9 cellular contexts compared by ENCODE assay signal in the genomic region with DNA sequence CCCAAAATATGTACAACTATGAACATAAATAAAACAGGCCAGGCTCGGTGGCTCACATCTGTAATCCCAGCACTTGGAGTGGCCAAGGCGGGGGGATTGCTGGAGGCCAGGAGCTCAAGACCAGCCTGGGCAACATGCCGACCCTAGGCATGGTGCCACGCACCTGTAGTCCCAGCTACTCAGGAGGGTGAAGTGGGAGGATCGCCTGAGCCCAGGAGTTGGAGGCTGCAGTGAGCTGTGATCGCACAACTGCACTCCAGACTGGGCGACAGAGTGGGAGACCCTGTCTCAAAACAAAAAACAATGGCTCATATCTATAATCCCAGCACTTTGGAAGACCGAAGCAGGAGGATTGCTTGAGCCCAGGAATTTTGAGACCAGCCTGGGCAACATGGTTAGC. TPM values are rescaled to one million over a fixed set of nuclear protein-coding genes. Genes with fewer than 3 reads are reported as not detected.
DNase-seq lines count a peak whose midpoint lies in the region; ATAC-seq, FAIRE-seq and TF ChIP-seq lines count a peak whose summit lies in the region.
"Had no signal": no experiment of that assay in that cellular context is flagged by ENCODE, and none has a peak within 500 bp of the region (broad histone marks: within the 10 kb centered on the region; RNA-seq: fewer than 3 reads in every experiment).

No MANE protein-coding gene starts in this region.

- peak overlapping the region; percentile 85 for H3K9ac ChIP-seq in HepG2 (ENCODE audit: insufficient read depth, low read depth, low read length)
- H3K9ac ChIP-seq in kidney (ENCODE audit: low read length in 2 of 2), result no peak overlapping the region

- in situ Hi-C loops in HepG2 (cut with HindIII; ENCODE audit: extremely low pct_ligation_motif_present, low pct_unique_long_range_greater_than_20kb), result no loop called here

- no peak for FAIRE-seq in HepG2 (lab: Jason Lieb, UNC)
- no peak for FAIRE-seq in RCC 7860 (lab: Jason Lieb, UNC)
- no peak for FAIRE-seq in kidney (lab: Jason Lieb, UNC)

- no TSS peak for BruUV-seq in HepG2 (replicated peaks; lab: Mats Ljungman, UMichigan)

- DNase-seq in HepG2 (ENCODE audit: low spot score), result no peak
- no peak for DNase-seq in right lobe of liver
- no peak for DNase-seq in hepatocyte (ENCODE audit: low spot score)
- no peak for DNase-seq in testis
- no peak for DNase-seq in RCC 7860 (ENCODE audit: low spot score)
- DNase-seq in kidney, result no peak
- DNase-seq: NCI-H2107 had no signal

- WGBS in HepG2 (ENCODE audit: low lambda C conversion rate), result 75% methylated on average over 8 of the region's 8 CpGs
- WGBS in right lobe of liver (ENCODE audit: insufficient coverage, low coverage, low lambda C conversion rate, missing lambda C conversion rate), result 91% methylated on average over 5 of the region's 8 CpGs
- WGBS in hepatocyte (ENCODE audit: low lambda C conversion rate, missing lambda C conversion rate), result 86% methylated on average over 8 of the region's 8 CpGs
- WGBS in testis, 2 donors, result 67 to 78% methylated on average over 5 to 8 of the region's 8 CpGs

- H3K4me2 ChIP-seq in HepG2 (ENCODE audit: low read depth, low read length), result peak overlapping the region; percentile 91
- H3K4me2 ChIP-seq in hepatocyte, result peak overlapping the region; percentile 93

- TF ChIP-seq POLR2A in HepG2 (IDR thresholded peaks at IDR 0.05; ENCODE audit: insufficient read depth in 1 of 2, low read depth in 2 of 2, low read length in 2 of 2) (no peak), right lobe of liver (IDR thresholded peaks at IDR 0.05) (no peak), testis (IDR thresholded peaks at IDR 0.05) (no peak)

- no peaks in the 10 kb centered on the region for H3K9me2 ChIP-seq in hepatocyte (replicated peaks; ENCODE audit: insufficient read depth)

- H3K79me2 ChIP-seq in HepG2 (ENCODE audit: insufficient read depth, low read length) (peaks cover 43% of the 10 kb centered on the region), hepatocyte (peaks cover 42% of the 10 kb centered on the region)

- peaks cover 0 to 5% of the 10 kb centered on the region in 2 experiments; a peak in 2 of 5 replicates for H3K36me3 ChIP-seq in HepG2 (replicated peaks in 1 of 2; ENCODE audit: control insufficient read depth in 1 of 2, insufficient read depth in 2 of 2, low read length in 2 of 2)
- peaks cover 0 to 1% (median 0%) of the 10 kb centered on the region in 4 donors for H3K36me3 ChIP-seq in right lobe of liver
- H3K36me3 ChIP-seq in hepatocyte (replicated peaks; ENCODE audit: insufficient read depth, low read depth), result no peaks in the 10 kb centered on the region
- no peaks in the 10 kb centered on the region for H3K36me3 ChIP-seq in testis (ENCODE audit: low read depth, missing control alignments)
- H3K36me3 ChIP-seq in kidney (ENCODE audit: control insufficient read depth in 1 of 2, insufficient read depth in 2 of 2, low read length in 2 of 2), result no peaks in the 10 kb centered on the region

- intact Hi-C loops in HepG2 (cut with micrococcal nuclease; ENCODE audit: unreplicated experiment) (loop anchor here (5.0 kb wide), 1 partner anchor 71 kb away; no protein-coding TSS in a partner anchor), right lobe of liver (cut with DNase I) (no loop called here), testis (cut with DNase I; ENCODE audit: low total_unique reads) (no loop called here), kidney (cut with DNase I) (no loop called here)

- ATAC-seq in HepG2 (no peak), right lobe of liver (no peak), GM19351 (IDR thresholded peaks at IDR 0.05; ENCODE audit: unreplicated experiment) (no peak)

- POLR2A ChIA-PET in HepG2 (lab: Yijun Ruan, JAX), result interaction anchor here (1.3 kb wide), 1 partner anchor 52 kb away, joined by 3 read pairs; a partner anchor contains a TSS

- TF ChIP-seq RAD21 in HepG2 (CRISPR knock-in tag; IDR thresholded peaks at IDR 0.05), result no peak

- no peaks in the 10 kb centered on the region for H4K20me1 ChIP-seq in HepG2 (ENCODE audit: insufficient read depth, low read length)
- no peaks in the 10 kb centered on the region for H4K20me1 ChIP-seq in hepatocyte (ENCODE audit: insufficient read depth, poor library complexity, severe bottlenecking)

- TF ChIP-seq CTCF in HepG2 (CRISPR knock-in tag; IDR thresholded peaks at IDR 0.05) (no peak), right lobe of liver (IDR thresholded peaks at IDR 0.05) (no peak), WI38 (IDR thresholded peaks at IDR 0.05; ENCODE audit: low read depth, low read length) (no peak), hepatocyte (IDR thresholded peaks at IDR 0.05; ENCODE audit: poor library complexity) (no peak), testis (IDR thresholded peaks at IDR 0.05) (no peak), kidney (IDR thresholded peaks at IDR 0.05; ENCODE audit: borderline replicate concordance, extremely low read depth, insufficient read depth) (no peak)

- H3K27me3 ChIP-seq in HepG2 (ENCODE audit: control insufficient read depth in 1 of 2, insufficient read depth in 2 of 2, low read length in 2 of 2), result no peaks in the 10 kb centered on the region; a peak in 1 of 5 replicates
- H3K27me3 ChIP-seq in right lobe of liver, result no peaks in the 10 kb centered on the region
- H3K27me3 ChIP-seq in hepatocyte, result no peaks in the 10 kb centered on the region
- no peaks in the 10 kb centered on the region for H3K27me3 ChIP-seq in testis

- peak overlapping the region; percentile 80 to 96 (median 81) for H3K4me3 ChIP-seq in HepG2 (replicated peaks in 1 of 3; ENCODE audit: insufficient read depth in 1 of 3, low read depth in 2 of 3, low read length in 3 of 3)
- H3K4me3 ChIP-seq in right lobe of liver, result no peak overlapping the region
- peak overlapping the region; percentile 87 for H3K4me3 ChIP-seq in WI38 (ENCODE audit: low read depth, low read length)
- no peak overlapping the region for H3K4me3 ChIP-seq in hepatocyte
- no peak overlapping the region for H3K4me3 ChIP-seq in testis
- H3K4me3 ChIP-seq in kidney (ENCODE audit: low read length in 2 of 2), result no peak overlapping the region

- TF ChIP-seq EP300 in HepG2 (IDR thresholded peaks at IDR 0.05; ENCODE audit: low read depth in 2 of 2, low read length in 2 of 2), result no peak
- no peak for TF ChIP-seq EP300 in HepG2 (CRISPR knock-in tag; IDR thresholded peaks at IDR 0.05; ENCODE audit: borderline replicate concordance)

- CTCF ChIA-PET in HepG2 (lab: Yijun Ruan, JAX; ENCODE audit: low intra/inter-chr PET ratio, low total read pairs), result no interaction called here

- H3K27ac ChIP-seq in HepG2 (ENCODE audit: extremely low read length, insufficient read depth, low read length), result peak overlapping the region; percentile 36
- no peak overlapping the region for H3K27ac ChIP-seq in right lobe of liver
- no peak overlapping the region for H3K27ac ChIP-seq in hepatocyte
- no peak overlapping the region for H3K27ac ChIP-seq in testis
- no peak overlapping the region for H3K27ac ChIP-seq in kidney (ENCODE audit: low read depth in 2 of 2, low read length in 2 of 2)

- no peak overlapping the region for H2AFZ ChIP-seq in HepG2 (ENCODE audit: low read length)
- no peak overlapping the region for H2AFZ ChIP-seq in hepatocyte

- H3K9me3 ChIP-seq in HepG2 (ENCODE audit: low read length), result no peaks in the 10 kb centered on the region
- no peaks in the 10 kb centered on the region for H3K9me3 ChIP-seq in right lobe of liver
- H3K9me3 ChIP-seq in hepatocyte (ENCODE audit: low read depth), result no peaks in the 10 kb centered on the region
- H3K9me3 ChIP-seq in testis, result no peaks in the 10 kb centered on the region
- H3K9me3 ChIP-seq in kidney (ENCODE audit: control insufficient read depth in 1 of 2, low read length in 2 of 2), result no peaks in the 10 kb centered on the region

- H3K4me1 ChIP-seq in HepG2 (ENCODE audit: insufficient read depth, low read length) (peaks cover 56% of the 10 kb centered on the region), right lobe of liver (peaks cover 0 to 14% (median 6%) of the 10 kb centered on the region in 4 donors), hepatocyte (ENCODE audit: insufficient read depth) (peaks cover 9% of the 10 kb centered on the region), testis (peaks cover 9% of the 10 kb centered on the region), kidney (ENCODE audit: control insufficient read depth in 1 of 2, insufficient read depth in 1 of 2, low read depth in 1 of 2, low read length in 2 of 2) (peaks cover 0 to 2% of the 10 kb centered on the region in 2 donors)

RNA-seq across cellular contexts. Expression of a gene that starts 1.5 kb away (rescaled TPM):
- total RNA-seq in HepG2 (2016; rRNA removed; fragmentation: Illumina TruSeq; extraction: Trizol) (31.1 and 51.3 TPM in 2 replicates), right lobe of liver (1 to 10 TPM; 2.9 to 8.1 (median 4.3) TPM), hepatocyte (10.7 and 12.4 TPM in 2 replicates), testis (10 to 100 TPM; 21.9 to 35.7 TPM), kidney (7.8 TPM)
- 8.8 and 9.4 TPM in 2 replicates for total RNA-seq in HepG2 (2016; cell fraction: cytosol; rRNA removed; fragmentation: Illumina TruSeq; extraction: Trizol; ENCODE audit: low read depth)
- 28.3 and 49.0 TPM in 2 replicates for total RNA-seq in HepG2 (2016; cell fraction: insoluble cytoplasmic fraction; rRNA removed; fragmentation: Illumina TruSeq; extraction: Trizol)
- 13.2 and 16.4 TPM in 2 replicates for total RNA-seq in HepG2 (2016; cell fraction: membrane; rRNA removed; fragmentation: Illumina TruSeq; extraction: Trizol)
- 28.7 and 30.6 TPM in 2 replicates for total RNA-seq in HepG2 (2016; cell fraction: nucleus; rRNA removed; fragmentation: Illumina TruSeq; extraction: Trizol)
- polyA plus RNA-seq in HepG2 (2011; rRNA removed) (6.2 and 9.8 TPM in 2 replicates), hepatocyte (2.2 and 2.9 TPM in 2 replicates), testis (ENCODE audit: insufficient read depth, low read depth, low replicate concordance) (30.4 TPM), kidney (ENCODE audit: insufficient read depth, low read depth, low replicate concordance) (1.9 TPM)
- 3.9 and 4.5 TPM in 2 replicates for polyA plus RNA-seq in HepG2 (2011; cell fraction: cytosol; rRNA removed)
- polyA plus RNA-seq in HepG2 (2011; cell fraction: nucleus; rRNA removed), result 5.5 and 6.2 TPM in 2 replicates
- polyA plus RNA-seq in HepG2 (2012), result 8.1 and 13.3 TPM in 2 replicates
- 0.77 and 1.1 TPM in 2 replicates for polyA plus RNA-seq in HepG2 (2016; cell fraction: cytosol; fragmentation: Illumina TruSeq; extraction: Trizol; ENCODE audit: low read depth)
- polyA plus RNA-seq in HepG2 (2016; cell fraction: insoluble cytoplasmic fraction; fragmentation: Illumina TruSeq; extraction: Trizol; ENCODE audit: low read depth), result 25.0 and 27.9 TPM in 2 replicates
- polyA plus RNA-seq in HepG2 (2016; cell fraction: membrane; fragmentation: Illumina TruSeq; extraction: Trizol; ENCODE audit: low read depth), result 3.1 and 3.4 TPM in 2 replicates
- 36.4 and 41.0 TPM in 2 replicates for polyA plus RNA-seq in HepG2 (2016; cell fraction: nucleus; fragmentation: Illumina TruSeq; extraction: Trizol; ENCODE audit: insufficient read depth, low read depth)
- polyA minus RNA-seq in HepG2 (2011; rRNA and poly(A)+ RNA removed; ENCODE audit: low replicate concordance), result 10.4 and 16.3 TPM in 2 replicates
- 9.9 and 12.0 TPM in 2 replicates for polyA minus RNA-seq in HepG2 (2011; cell fraction: cytosol; rRNA and poly(A)+ RNA removed)
- 21.0 and 21.8 TPM in 2 replicates for polyA minus RNA-seq in HepG2 (2011; cell fraction: nucleus; rRNA and poly(A)+ RNA removed)

RNA-seq across cellular contexts. Expression of a gene that starts 26.1 kb away (rescaled TPM):
- 173 and 246 TPM in 2 replicates for total RNA-seq in HepG2 (2016; rRNA removed; fragmentation: Illumina TruSeq; extraction: Trizol)
- total RNA-seq in HepG2 (2016; cell fraction: cytosol; rRNA removed; fragmentation: Illumina TruSeq; extraction: Trizol; ENCODE audit: low read depth), result 50.1 and 56.5 TPM in 2 replicates
- 166 and 239 TPM in 2 replicates for total RNA-seq in HepG2 (2016; cell fraction: insoluble cytoplasmic fraction; rRNA removed; fragmentation: Illumina TruSeq; extraction: Trizol)
- 84.9 and 96.5 TPM in 2 replicates for total RNA-seq in HepG2 (2016; cell fraction: membrane; rRNA removed; fragmentation: Illumina TruSeq; extraction: Trizol)
- 91.2 and 93.1 TPM in 2 replicates for total RNA-seq in HepG2 (2016; cell fraction: nucleus; rRNA removed; fragmentation: Illumina TruSeq; extraction: Trizol)
- 822 and 951 TPM in 2 replicates for polyA plus RNA-seq in HepG2 (2011; rRNA removed)
- polyA plus RNA-seq in HepG2 (2011; cell fraction: cytosol; rRNA removed), result 1,188 and 1,378 TPM in 2 replicates
- polyA plus RNA-seq in HepG2 (2011; cell fraction: nucleus; rRNA removed), result 444 and 605 TPM in 2 replicates
- polyA plus RNA-seq in HepG2 (2012), result 656 and 669 TPM in 2 replicates
- polyA plus RNA-seq in HepG2 (2016; cell fraction: cytosol; fragmentation: Illumina TruSeq; extraction: Trizol; ENCODE audit: low read depth), result 43.1 and 46.9 TPM in 2 replicates
- 237 and 238 TPM in 2 replicates for polyA plus RNA-seq in HepG2 (2016; cell fraction: insoluble cytoplasmic fraction; fragmentation: Illumina TruSeq; extraction: Trizol; ENCODE audit: low read depth)
- 58.7 and 59.1 TPM in 2 replicates for polyA plus RNA-seq in HepG2 (2016; cell fraction: membrane; fragmentation: Illumina TruSeq; extraction: Trizol; ENCODE audit: low read depth)
- polyA plus RNA-seq in HepG2 (2016; cell fraction: nucleus; fragmentation: Illumina TruSeq; extraction: Trizol; ENCODE audit: insufficient read depth, low read depth), result 110 and 124 TPM in 2 replicates
- 19.7 and 3,602 TPM in 2 replicates for polyA minus RNA-seq in HepG2 (2011; rRNA and poly(A)+ RNA removed; ENCODE audit: low replicate concordance)
- polyA minus RNA-seq in HepG2 (2011; cell fraction: cytosol; rRNA and poly(A)+ RNA removed), result 634 and 723 TPM in 2 replicates
- 230 and 413 TPM in 2 replicates for polyA minus RNA-seq in HepG2 (2011; cell fraction: nucleus; rRNA and poly(A)+ RNA removed)
- 1,000 to 10,000 TPM in 2 of 6 experiments, 100 to 1,000 TPM in 4; 151 to 2,070 (median 532) TPM for total RNA-seq in right lobe of liver
- total RNA-seq in hepatocyte, result 402 and 427 TPM in 2 replicates
- 401 and 508 TPM in 2 replicates for polyA plus RNA-seq in hepatocyte
- total RNA-seq in testis, result 100 to 1,000 TPM; 119 to 136 TPM
- 52.3 TPM for polyA plus RNA-seq in testis (ENCODE audit: insufficient read depth, low read depth, low replicate concordance)
- total RNA-seq in kidney, result 57.2 TPM
- polyA plus RNA-seq in kidney (ENCODE audit: insufficient read depth, low read depth, low replicate concordance), result 308 TPM

RNA-seq across cellular contexts. Expression of a gene that starts 52.0 kb away (rescaled TPM):
- total RNA-seq in HepG2 (2016; rRNA removed; fragmentation: Illumina TruSeq; extraction: Trizol), result 37.5 and 56.9 TPM in 2 replicates
- 6.6 and 6.8 TPM in 2 replicates for total RNA-seq in HepG2 (2016; cell fraction: cytosol; rRNA removed; fragmentation: Illumina TruSeq; extraction: Trizol; ENCODE audit: low read depth)
- total RNA-seq in HepG2 (2016; cell fraction: insoluble cytoplasmic fraction; rRNA removed; fragmentation: Illumina TruSeq; extraction: Trizol), result 38.7 and 57.2 TPM in 2 replicates
- 18.8 and 19.2 TPM in 2 replicates for total RNA-seq in HepG2 (2016; cell fraction: membrane; rRNA removed; fragmentation: Illumina TruSeq; extraction: Trizol)
- 22.5 and 23.0 TPM in 2 replicates for total RNA-seq in HepG2 (2016; cell fraction: nucleus; rRNA removed; fragmentation: Illumina TruSeq; extraction: Trizol)
- polyA plus RNA-seq in HepG2 (2011; rRNA removed), result 81.5 and 118 TPM in 2 replicates
- polyA plus RNA-seq in HepG2 (2011; cell fraction: cytosol; rRNA removed), result 92.8 and 95.4 TPM in 2 replicates
- 23.1 and 24.7 TPM in 2 replicates for polyA plus RNA-seq in HepG2 (2011; cell fraction: nucleus; rRNA removed)
- polyA plus RNA-seq in HepG2 (2012), result 56.3 and 67.6 TPM in 2 replicates
- polyA plus RNA-seq in HepG2 (2016; cell fraction: cytosol; fragmentation: Illumina TruSeq; extraction: Trizol; ENCODE audit: low read depth), result 7.6 and 7.7 TPM in 2 replicates
- 108 TPM in 2 replicates for polyA plus RNA-seq in HepG2 (2016; cell fraction: insoluble cytoplasmic fraction; fragmentation: Illumina TruSeq; extraction: Trizol; ENCODE audit: low read depth)
- polyA plus RNA-seq in HepG2 (2016; cell fraction: membrane; fragmentation: Illumina TruSeq; extraction: Trizol; ENCODE audit: low read depth), result 15.3 and 17.5 TPM in 2 replicates
- 47.7 and 50.3 TPM in 2 replicates for polyA plus RNA-seq in HepG2 (2016; cell fraction: nucleus; fragmentation: Illumina TruSeq; extraction: Trizol; ENCODE audit: insufficient read depth, low read depth)
- polyA minus RNA-seq in HepG2 (2011; rRNA and poly(A)+ RNA removed; ENCODE audit: low replicate concordance), result 51.0 and 104 TPM in 2 replicates
- polyA minus RNA-seq in HepG2 (2011; cell fraction: cytosol; rRNA and poly(A)+ RNA removed), result 52.6 and 58.3 TPM in 2 replicates
- polyA minus RNA-seq in HepG2 (2011; cell fraction: nucleus; rRNA and poly(A)+ RNA removed), result 32.3 and 32.6 TPM in 2 replicates
- 10 to 100 TPM; 34.3 to 47.0 (median 38.9) TPM for total RNA-seq in right lobe of liver
- 63.8 and 84.2 TPM in 2 replicates for total RNA-seq in hepatocyte
- polyA plus RNA-seq in hepatocyte, result 127 and 147 TPM in 2 replicates
- 10 to 100 TPM; 50.6 to 51.3 TPM for total RNA-seq in testis
- polyA plus RNA-seq in testis (ENCODE audit: insufficient read depth, low read depth, low replicate concordance), result 104 TPM
- 94.3 TPM for total RNA-seq in kidney
- 99.3 TPM for polyA plus RNA-seq in kidney (ENCODE audit: insufficient read depth, low read depth, low replicate concordance)

Comparison
In these comparisons a context has a peak if more than half of its experiments do, and no peak if none do; other contexts are left out.
1. H3K4me3 ChIP-seq: peak in HepG2 (3 of 3) and WI38 (single experiment); none in right lobe of liver (0 of 3), hepatocyte (single experiment), testis (0 of 2) and kidney (0 of 2).